Comparison of ENCODE assay signal across 23 cellular contexts in the genomic region with DNA sequence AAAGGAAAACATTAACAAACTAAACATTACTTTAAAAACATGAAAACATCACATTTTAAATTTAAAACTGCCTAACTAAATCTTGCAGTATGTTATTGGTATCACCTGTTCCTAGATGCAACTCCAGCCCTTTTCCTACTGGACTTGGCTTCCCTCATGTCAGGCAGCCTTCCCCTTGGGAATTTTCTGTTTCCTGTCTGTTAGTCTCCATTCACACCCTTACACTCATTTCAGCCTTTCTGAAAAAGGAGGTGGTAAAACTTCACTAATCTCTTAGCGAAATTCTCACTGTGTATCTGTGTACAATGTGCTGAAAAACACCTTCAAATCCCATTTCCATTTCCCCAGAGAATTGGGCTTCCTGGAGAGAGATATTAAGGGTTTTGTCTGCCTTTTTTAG.
"Had no signal": no experiment of that assay in that cellular context is flagged by ENCODE, and none has a peak within 500 bp of the region (broad histone marks: within the 10 kb centered on the region; RNA-seq: fewer than 3 reads in every experiment).

No MANE protein-coding gene starts in this region.

- H3K36me3 ChIP-seq: breast epithelium, colonic mucosa, left lung, sigmoid colon, uterus had no signal

- H3K9me3 ChIP-seq: breast epithelium, colonic mucosa, left lung, sigmoid colon, testis, uterus had no signal

- DNase-seq: activated CD4-positive, alpha-beta memory T cell treated with anti-CD3 and anti-CD28 coated beads for 36 hours; activated CD4-positive, alpha-beta T cell treated with anti-CD3 and anti-CD28 coated beads for 48 hours; activated effector memory CD4-positive, alpha-beta T cell treated with Interleukin-2 at 50 U/mL for 16 hours; activated naive CD4-positive, alpha-beta T cell treated with anti-CD3 and anti-CD28 coated beads for 36 hours; activated naive CD8-positive, alpha-beta T cell treated with anti-CD3 and anti-CD28 coated beads, Interleukin-2, amount 10 ng/mL, durations not matched to agents 7 days and 5 days; activated T-cell treated with anti-CD3 and anti-CD28 coated beads, Interleukin-2, amount 50 U/mL, for 72 hours; amniotic stem cell; colonic mucosa; dorsolateral prefrontal cortex; effector memory CD8-positive, alpha-beta T cell; foreskin melanocyte; left lung; natural killer cell; retina; sigmoid colon; stimulated activated CD4-positive, alpha-beta T cell treated with anti-CD3 and anti-CD28 coated beads, Interleukin-4, amount 100 ng/mL, for 1 hour; stimulated activated naive CD4-positive, alpha-beta T cell; testis; trophoblast cell; uterus had no signal

- H3K4me3 ChIP-seq: breast epithelium, colonic mucosa, dorsolateral prefrontal cortex, left lung, lung, sigmoid colon, testis, uterus had no signal

- H3K27ac ChIP-seq: breast epithelium, colonic mucosa, dorsolateral prefrontal cortex, left lung, sigmoid colon, testis, uterus had no signal

- H3K27me3 ChIP-seq: breast epithelium, colonic mucosa, dorsolateral prefrontal cortex, left lung, sigmoid colon, testis, uterus had no signal

- ATAC-seq: activated T-cell treated with anti-CD3 and anti-CD28 coated beads, Interleukin-2, amount 50 U/mL, for 72 hours; effector memory CD8-positive, alpha-beta T cell; esophagus mucosa; left lung; natural killer cell had no signal

- H3K4me1 ChIP-seq: breast epithelium, colonic mucosa, left lung, sigmoid colon, testis, uterus had no signal
